32 cellular contexts compared by ENCODE assay signal in genomic region chr6:17998442-17998841, GRCh38. TPM values are rescaled to one million over a fixed set of nuclear protein-coding genes. Genes with fewer than 3 reads are reported as not detected.
DNase-seq lines count a peak whose midpoint lies in the region; ATAC-seq, FAIRE-seq and TF ChIP-seq lines count a peak whose summit lies in the region.
"Had no signal": no experiment of that assay in that cellular context is flagged by ENCODE, and none has a peak within 500 bp of the region (broad histone marks: within the 10 kb centered on the region; RNA-seq: fewer than 3 reads in every experiment).

No MANE protein-coding gene starts in this region.

- no peaks in the 10 kb centered on the region for H3K9me3 ChIP-seq in IMR-90 (ENCODE audit: control insufficient read depth, insufficient read depth, low read length)
- H3K9me3 ChIP-seq in HepG2 (ENCODE audit: low read length) = no peaks in the 10 kb centered on the region
- H3K9me3 ChIP-seq: neutrophil, spleen, thoracic aorta, uterus had no signal

- no peaks in the 10 kb centered on the region for H3K4me1 Mint-ChIP-seq in activated naive CD8-positive, alpha-beta T cell treated with anti-CD3 and anti-CD28 coated beads, Interleukin-2, amount 50 U/mL, for 24 hours
- H3K4me1 Mint-ChIP-seq: naive B cell; stimulated activated naive CD8-positive, alpha-beta T cell treated with anti-CD3 and anti-CD28 coated beads, Interleukin-15, amount 100 ng/mL, for 72 hours had no signal

- H3K36me3 Mint-ChIP-seq in activated naive CD8-positive, alpha-beta T cell treated with anti-CD3 and anti-CD28 coated beads, Interleukin-2, amount 50 U/mL, for 24 hours (ENCODE audit: low read depth) = no peaks in the 10 kb centered on the region
- H3K36me3 Mint-ChIP-seq: activated naive CD4-positive, alpha-beta T cell treated with anti-CD3 and anti-CD28 coated beads, Interleukin-2, amount 50 U/mL, for 72 hours had no signal

- H3K4me3 ChIP-seq in IMR-90 (ENCODE audit: insufficient read depth, low read depth, low read length) (no peak overlapping the region), HepG2 (replicated peaks in 1 of 3; ENCODE audit: insufficient read depth in 1 of 3, low read depth in 2 of 3, low read length in 3 of 3) (no peak overlapping the region)
- H3K4me3 ChIP-seq: dorsolateral prefrontal cortex, spleen, thoracic aorta, uterus had no signal

- dilution Hi-C loops in IMR-90 (cut with HindIII; ENCODE audit: low sequenced_read_pairs, unreplicated experiment) = no loop called here

- H3K4me2 ChIP-seq in IMR-90 (ENCODE audit: low read depth, low read length) = no peak overlapping the region
- no peak overlapping the region for H3K4me2 ChIP-seq in HepG2 (ENCODE audit: low read depth, low read length)

- TF ChIP-seq EP300 in HepG2 (IDR thresholded peaks at IDR 0.05; ENCODE audit: low read depth in 2 of 2, low read length in 2 of 2) (peak in 1 of 2 experiments; percentile 12; a peak in 1 of 4 replicates), HepG2 (CRISPR knock-in tag; IDR thresholded peaks at IDR 0.05; ENCODE audit: borderline replicate concordance) (no peak)

- FAIRE-seq in HepG2 (lab: Jason Lieb, UNC) = no peak
- FAIRE-seq: HTR-8/SVneo, islet of Langerhans had no signal

- H4K5ac ChIP-seq in IMR-90 (ENCODE audit: low read depth, low read length) = no peak overlapping the region

- no peak overlapping the region for H3K27ac ChIP-seq in IMR-90 (ENCODE audit: insufficient read depth, low read length)
- H3K27ac ChIP-seq in epithelial cell of prostate = peak overlapping the region; percentile 27
- no peak overlapping the region for H3K27ac ChIP-seq in HepG2 (ENCODE audit: extremely low read length, insufficient read depth, low read length)
- H3K27ac ChIP-seq: dorsolateral prefrontal cortex, spleen, thoracic aorta, uterus had no signal

- H2AFZ ChIP-seq in IMR-90 (replicated peaks; ENCODE audit: low read length, poor library complexity) = no peak overlapping the region
- no peak overlapping the region for H2AFZ ChIP-seq in HepG2 (ENCODE audit: low read length)

- in situ Hi-C loops in IMR-90 (cut with MboI; ENCODE audit: low sequenced_read_pairs) = no loop called here
- in situ Hi-C loops in HepG2 (cut with HindIII; ENCODE audit: extremely low pct_ligation_motif_present, low pct_unique_long_range_greater_than_20kb) = no loop called here

- H3K18ac ChIP-seq in IMR-90 (ENCODE audit: low read depth, low read length) = no peak overlapping the region

- no peak overlapping the region for H3K9ac ChIP-seq in IMR-90 (ENCODE audit: low read depth, low read length)
- H3K9ac ChIP-seq in HepG2 (ENCODE audit: insufficient read depth, low read depth, low read length) = no peak overlapping the region

- TF ChIP-seq POLR2A in IMR-90 (IDR thresholded peaks at IDR 0.05; ENCODE audit: low read depth, low read length) (no peak), HepG2 (IDR thresholded peaks at IDR 0.05; ENCODE audit: insufficient read depth in 1 of 2, low read depth in 2 of 2, low read length in 2 of 2) (no peak)

- H2AK9ac ChIP-seq in IMR-90 (replicated peaks; ENCODE audit: low read depth, low read length, poor library complexity) = no peak overlapping the region

- H3K79me2 ChIP-seq in HepG2 (ENCODE audit: insufficient read depth, low read length) = no peaks in the 10 kb centered on the region

- H3K36me3 ChIP-seq in IMR-90 (ENCODE audit: control insufficient read depth, insufficient read depth, low read length) (no peaks in the 10 kb centered on the region), HepG2 (replicated peaks in 1 of 2; ENCODE audit: control insufficient read depth in 1 of 2, insufficient read depth in 2 of 2, low read length in 2 of 2) (no peaks in the 10 kb centered on the region)
- H3K36me3 ChIP-seq: neutrophil, spleen, thoracic aorta, uterus had no signal

- H3K27me3 ChIP-seq in IMR-90 (ENCODE audit: control insufficient read depth, insufficient read depth, low read length) = no peaks in the 10 kb centered on the region
- H3K27me3 ChIP-seq in HepG2 (ENCODE audit: control insufficient read depth in 1 of 2, insufficient read depth in 2 of 2, low read length in 2 of 2) = peaks cover 0 to 3% of the 10 kb centered on the region in 2 experiments; a peak in 1 of 5 replicates
- H3K27me3 ChIP-seq: dorsolateral prefrontal cortex, uterus had no signal

- H3K9me1 ChIP-seq in IMR-90 (ENCODE audit: insufficient read depth, low read length) = 0 out of 2 replicates have a peak, but pooled peaks cover 3% of the 10 kb centered on the region

- CTCF ChIA-PET in IMR-90 (lab: Yijun Ruan, JAX) (interaction anchor here (0.6 kb wide), 1 partner anchor 533 kb away, joined by 3 read pairs; no protein-coding TSS in a partner anchor), HepG2 (lab: Yijun Ruan, JAX; ENCODE audit: low intra/inter-chr PET ratio, low total read pairs) (no interaction called here)

- no peak overlapping the region for H2BK20ac ChIP-seq in IMR-90 (ENCODE audit: low read depth, low read length)

- no peak overlapping the region for H2BK15ac ChIP-seq in IMR-90 (ENCODE audit: low read depth, low read length)

- H3K4me3 Mint-ChIP-seq in activated naive CD8-positive, alpha-beta T cell treated with anti-CD3 and anti-CD28 coated beads, Interleukin-2, amount 50 U/mL, for 24 hours = no peak overlapping the region
- H3K4me3 Mint-ChIP-seq: activated CD8-positive, alpha-beta T cell treated with anti-CD3 and anti-CD28 coated beads, Interleukin-2, amount 10 ng/mL, durations not matched to agents 7 days and 5 days; naive B cell; stimulated activated naive CD8-positive, alpha-beta T cell treated with anti-CD3 and anti-CD28 coated beads, Interleukin-15, amount 100 ng/mL, for 72 hours had no signal

- POLR2A ChIA-PET in IMR-90 (lab: Charles Lee; ENCODE audit: unreplicated experiment) = no interaction called here
- POLR2A ChIA-PET in HepG2 (lab: Yijun Ruan, JAX) = no interaction called here

- TF ChIP-seq RAD21 in IMR-90 (IDR thresholded peaks at IDR 0.05; ENCODE audit: low read length) (no peak), HepG2 (CRISPR knock-in tag; IDR thresholded peaks at IDR 0.05) (no peak)

- H2BK5ac ChIP-seq in IMR-90 (ENCODE audit: low read depth, low read length, poor library complexity, severe bottlenecking) = no peak overlapping the region

- DNase-seq in AG20443 (ENCODE audit: low spot score) (peak; percentile 28), IMR-90 (peak; percentile 46), epithelial cell of prostate (ENCODE audit: low read depth, low spot score) (no peak), HepG2 (ENCODE audit: low spot score) (peak; percentile 34), NCI-H187 (lab: John Stamatoyannopoulos, UW) (no peak)
- no peak for DNase-seq in activated naive CD8-positive, alpha-beta T cell treated with anti-CD3 and anti-CD28 coated beads, Interleukin-2, amount 50 U/mL, for 24 hours
- DNase-seq: activated CD8-positive, alpha-beta T cell treated with anti-CD3 and anti-CD28 coated beads, Interleukin-2, amount 10 ng/mL, durations not matched to agents 7 days and 5 days; dorsolateral prefrontal cortex; GOT3; KG1; midbrain; naive B cell; NCI-H1417 treated with DMSO at 0.1 percent for 48 hours; NCI-H2081; NCI-H226; NCI-H526 treated with DMSO at 0.1 percent for 48 hours; NK-92 treated with Interleukin-12 subunit alpha and Interleukin-12 subunit beta, amount 100 ng/mL, for 24 hours; right cardiac atrium; SHP77; spleen; stimulated activated CD4-positive, alpha-beta T cell treated with anti-CD3 and anti-CD28 coated beads, Interleukin-2, amount 100 ng/mL, for 24 hours; stimulated activated naive CD8-positive, alpha-beta T cell treated with anti-CD3 and anti-CD28 coated beads, Interleukin-15, amount 100 ng/mL, for 72 hours; SW 1271; uterus had no signal

- no peak for TF ChIP-seq CTCF in IMR-90 (conservative IDR thresholded peaks at IDR 0.05; ENCODE audit: low read depth, low read length)
- TF ChIP-seq CTCF in HepG2 (CRISPR knock-in tag; IDR thresholded peaks at IDR 0.05) = no peak

- no peak overlapping the region for H3K27ac Mint-ChIP-seq in activated naive CD8-positive, alpha-beta T cell treated with anti-CD3 and anti-CD28 coated beads, Interleukin-2, amount 50 U/mL, for 24 hours
- H3K27ac Mint-ChIP-seq: activated CD8-positive, alpha-beta T cell treated with anti-CD3 and anti-CD28 coated beads, Interleukin-2, amount 10 ng/mL, durations not matched to agents 7 days and 5 days; activated naive CD4-positive, alpha-beta T cell treated with anti-CD3 and anti-CD28 coated beads, Interleukin-2, amount 50 U/mL, for 72 hours; stimulated activated naive CD8-positive, alpha-beta T cell treated with anti-CD3 and anti-CD28 coated beads, Interleukin-15, amount 100 ng/mL, for 72 hours had no signal

- H4K20me1 ChIP-seq in IMR-90 (ENCODE audit: insufficient read depth, low read length) (no peaks in the 10 kb centered on the region), HepG2 (ENCODE audit: insufficient read depth, low read length) (no peaks in the 10 kb centered on the region)

- H2BK120ac ChIP-seq in IMR-90 (ENCODE audit: low read depth, low read length) = no peak overlapping the region

- H3K4ac ChIP-seq in IMR-90 (ENCODE audit: low read depth, low read length) = no peak overlapping the region

- H2AK5ac ChIP-seq in IMR-90 (ENCODE audit: low read depth, low read length) = no peak overlapping the region

- BruUV-seq in IMR-90 (replicated peaks; lab: Mats Ljungman, UMichigan) (no TSS peak), HepG2 (replicated peaks; lab: Mats Ljungman, UMichigan) (no TSS peak)

- H3K14ac ChIP-seq in IMR-90 (replicated peaks; ENCODE audit: low read depth, low read length) = no peak overlapping the region; the same call in 1 of the 2 replicates

- intact Hi-C loops in IMR-90 (cut with micrococcal nuclease) = no loop called here
- intact Hi-C loops in HepG2 (cut with micrococcal nuclease; ENCODE audit: unreplicated experiment) = no loop called here

- H4K8ac ChIP-seq in IMR-90 (ENCODE audit: low read depth in 2 of 2, low read length in 2 of 2) = no peak overlapping the region

- no CpG with 5 or more reads among the region's 1 CpG for WGBS in IMR-90 (ENCODE audit: extremely low coverage in 2 of 2, insufficient read length in 1 of 2), 2 experiments
- 10% methylated on average over 1 of the region's 1 CpG for WGBS in HepG2 (ENCODE audit: low lambda C conversion rate)

- no peak for ATAC-seq in IMR-90 (ENCODE audit: low read depth)
- peak; percentile 26; the same call in 2 of the 3 replicates for ATAC-seq in HepG2
- no peak for ATAC-seq in GM19324 (IDR thresholded peaks at IDR 0.05; ENCODE audit: low FRiP score, unreplicated experiment)
- ATAC-seq in activated naive CD8-positive, alpha-beta T cell treated with anti-CD3 and anti-CD28 coated beads, Interleukin-2, amount 50 U/mL, for 24 hours = no peak
- ATAC-seq in GM18867 (IDR thresholded peaks at IDR 0.05; ENCODE audit: unreplicated experiment) = no peak
- ATAC-seq: activated CD8-positive, alpha-beta T cell treated with anti-CD3 and anti-CD28 coated beads, Interleukin-2, amount 10 ng/mL, durations not matched to agents 7 days and 5 days; activated naive CD4-positive, alpha-beta T cell treated with anti-CD3 and anti-CD28 coated beads, Interleukin-2, amount 50 U/mL, for 72 hours; Panc1; right cardiac atrium; stimulated activated naive CD8-positive, alpha-beta T cell treated with anti-CD3 and anti-CD28 coated beads, Interleukin-15, amount 100 ng/mL, for 72 hours had no signal

- H3K23ac ChIP-seq in IMR-90 (ENCODE audit: low read depth, low read length) = no peak overlapping the region; the same call in 1 of the 2 replicates

- H3K27me3 Mint-ChIP-seq in activated naive CD8-positive, alpha-beta T cell treated with anti-CD3 and anti-CD28 coated beads, Interleukin-2, amount 50 U/mL, for 24 hours = peaks cover 44% of the 10 kb centered on the region

- H3K56ac ChIP-seq in IMR-90 (ENCODE audit: extremely low read depth, insufficient read depth, low read length) = no peak overlapping the region

- H3K4me1 ChIP-seq in IMR-90 (ENCODE audit: control insufficient read depth, insufficient read depth, low read length) (peaks cover 5% of the 10 kb centered on the region), HepG2 (ENCODE audit: insufficient read depth, low read length) (peaks cover 19% of the 10 kb centered on the region)
- H3K4me1 ChIP-seq: uterus had no signal

- no peak overlapping the region for H4K91ac ChIP-seq in IMR-90 (ENCODE audit: insufficient read depth, low read depth, low read length)

- no peaks in the 10 kb centered on the region for H3K9me3 Mint-ChIP-seq in activated naive CD8-positive, alpha-beta T cell treated with anti-CD3 and anti-CD28 coated beads, Interleukin-2, amount 50 U/mL, for 24 hours
- H3K9me3 Mint-ChIP-seq: activated naive CD4-positive, alpha-beta T cell treated with anti-CD3 and anti-CD28 coated beads, Interleukin-2, amount 50 U/mL, for 72 hours; stimulated activated naive CD8-positive, alpha-beta T cell treated with anti-CD3 and anti-CD28 coated beads, Interleukin-15, amount 100 ng/mL, for 72 hours had no signal

- H3K79me1 ChIP-seq in IMR-90 (ENCODE audit: low read depth in 1 of 2, low read length in 2 of 2) = no peaks in the 10 kb centered on the region

RNA-seq across cellular contexts. Expression of gene KIF13A, which starts 11.0 kb away (rescaled TPM):
- total RNA-seq in IMR-90 (2012; rRNA removed) = 51.8 and 53.0 TPM in 2 replicates
- polyA plus RNA-seq in IMR-90 (2012; rRNA removed) = 22.5 and 23.3 TPM in 2 replicates
- polyA plus RNA-seq in IMR-90 (2012; cell fraction: cytosol; rRNA removed) = 8.8 and 10.9 TPM in 2 replicates
- polyA plus RNA-seq in IMR-90 (2012; cell fraction: nucleus; rRNA removed; ENCODE audit: low replicate concordance) = 8.3 and 25.8 TPM in 2 replicates
- total RNA-seq in HepG2 (2016; rRNA removed; fragmentation: Illumina TruSeq; extraction: Trizol) = 37.2 and 48.3 TPM in 2 replicates
- 12.1 and 13.7 TPM in 2 replicates for total RNA-seq in HepG2 (2016; cell fraction: cytosol; rRNA removed; fragmentation: Illumina TruSeq; extraction: Trizol; ENCODE audit: low read depth)
- total RNA-seq in HepG2 (2016; cell fraction: insoluble cytoplasmic fraction; rRNA removed; fragmentation: Illumina TruSeq; extraction: Trizol) = 35.4 and 47.0 TPM in 2 replicates
- total RNA-seq in HepG2 (2016; cell fraction: membrane; rRNA removed; fragmentation: Illumina TruSeq; extraction: Trizol) = 23.2 and 29.0 TPM in 2 replicates
- 37.1 and 42.5 TPM in 2 replicates for total RNA-seq in HepG2 (2016; cell fraction: nucleus; rRNA removed; fragmentation: Illumina TruSeq; extraction: Trizol)
- polyA plus RNA-seq in HepG2 (2011; rRNA removed) = 19.5 and 21.1 TPM in 2 replicates
- polyA plus RNA-seq in HepG2 (2011; cell fraction: cytosol; rRNA removed) = 14.7 and 19.5 TPM in 2 replicates
- polyA plus RNA-seq in HepG2 (2011; cell fraction: nucleus; rRNA removed) = 16.8 and 17.7 TPM in 2 replicates
- polyA plus RNA-seq in HepG2 (2012) = 17.5 and 22.9 TPM in 2 replicates
- 12.4 and 13.8 TPM in 2 replicates for polyA plus RNA-seq in HepG2 (2016; cell fraction: cytosol; fragmentation: Illumina TruSeq; extraction: Trizol; ENCODE audit: low read depth)
- 33.5 and 35.2 TPM in 2 replicates for polyA plus RNA-seq in HepG2 (2016; cell fraction: insoluble cytoplasmic fraction; fragmentation: Illumina TruSeq; extraction: Trizol; ENCODE audit: low read depth)
- 17.4 and 21.2 TPM in 2 replicates for polyA plus RNA-seq in HepG2 (2016; cell fraction: membrane; fragmentation: Illumina TruSeq; extraction: Trizol; ENCODE audit: low read depth)
- polyA plus RNA-seq in HepG2 (2016; cell fraction: nucleus; fragmentation: Illumina TruSeq; extraction: Trizol; ENCODE audit: insufficient read depth, low read depth) = 32.6 and 33.2 TPM in 2 replicates
- polyA minus RNA-seq in HepG2 (2011; rRNA and poly(A)+ RNA removed; ENCODE audit: low replicate concordance) = 22.0 and 49.6 TPM in 2 replicates
- 22.4 TPM in 2 replicates for polyA minus RNA-seq in HepG2 (2011; cell fraction: cytosol; rRNA and poly(A)+ RNA removed)
- polyA minus RNA-seq in HepG2 (2011; cell fraction: nucleus; rRNA and poly(A)+ RNA removed) = 55.1 and 57.9 TPM in 2 replicates
- total RNA-seq: activated CD8-positive, alpha-beta T cell treated with anti-CD3 and anti-CD28 coated beads, Interleukin-2, amount 10 ng/mL, durations not matched to agents 7 days and 5 days had no signal

Comparison
In these comparisons a context has a peak if more than half of its experiments do, and no peak if none do; other contexts are left out.
1. DNase-seq: peak in AG20443 (single experiment), IMR-90 (single experiment) and HepG2 (single experiment); none in epithelial cell of prostate (single experiment), activated naive CD8-positive, alpha-beta T cell treated with anti-CD3 and anti-CD28 coated beads, Interleukin-2, amount 50 U/mL, for 24 hours (single experiment) and NCI-H187 (0 of 2).